In the genomic region with DNA sequence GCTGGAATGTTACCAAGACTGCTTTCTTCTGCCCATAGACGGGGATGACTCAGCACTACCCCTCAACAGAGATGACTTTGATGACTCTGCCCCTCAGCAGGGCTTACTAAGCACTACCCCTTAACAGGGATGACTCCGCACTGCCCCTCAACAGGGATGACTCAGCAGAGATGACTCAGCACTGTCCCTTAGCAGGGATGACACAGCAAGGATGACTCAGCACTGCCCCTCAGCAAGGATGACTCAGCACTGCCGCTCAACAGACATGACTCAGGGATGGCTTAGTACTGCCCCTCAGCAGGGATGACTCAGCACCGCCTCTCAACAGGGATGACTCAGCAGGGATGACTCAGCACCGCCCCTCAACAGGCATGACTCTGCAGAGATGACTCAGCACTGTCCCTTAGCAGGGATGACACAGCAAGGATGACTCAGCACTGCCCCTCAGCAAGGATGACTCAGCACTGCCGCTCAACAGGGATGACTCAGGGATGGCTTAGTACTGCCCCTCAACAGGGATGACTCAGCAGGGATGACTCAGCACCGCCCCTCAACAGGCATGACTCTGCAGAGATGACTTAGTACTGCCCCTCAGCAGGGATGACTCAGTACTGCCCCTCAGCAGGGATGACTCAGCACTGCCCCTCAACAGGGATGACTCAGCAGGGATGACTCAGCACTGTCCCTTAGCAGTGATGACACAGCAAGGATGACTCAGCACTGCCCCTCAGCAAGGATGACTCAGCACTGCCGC, we compare ENCODE assay signal across 8 cellular contexts. TPM values are rescaled to one million over a fixed set of nuclear protein-coding genes. Genes with fewer than 3 reads are reported as not detected.
DNase-seq lines count a peak whose midpoint lies in the region; ATAC-seq, FAIRE-seq and TF ChIP-seq lines count a peak whose summit lies in the region.
"Not testable (repeated sequence)": the region's sequence is repeated elsewhere in the genome, so short reads cannot be mapped to it uniquely, and the experiment has no call there.

No MANE protein-coding gene starts in this region.

- H3K4me2 ChIP-seq in osteoblast (ENCODE audit: insufficient read depth, low read length): not testable (repeated sequence)

- POLR2A ChIA-PET in CD4-positive, alpha-beta T cell (lab: Charles Lee); activated CD8-positive, alpha-beta T cell treated with anti-CD3 and anti-CD28 coated beads, Interleukin-2, amount 10 ng/mL, durations not matched to agents 7 days and 5 days (lab: Charles Lee): not testable (repeated sequence)

- H3K9me3 Mint-ChIP-seq in CD4-positive, alpha-beta T cell; activated CD8-positive, alpha-beta T cell treated with anti-CD3 and anti-CD28 coated beads, Interleukin-2, amount 10 ng/mL, durations not matched to agents 7 days and 5 days (ENCODE audit: insufficient read depth); stimulated activated effector memory CD8-positive, alpha-beta T cell treated with anti-CD3 and anti-CD28 coated beads, Interleukin-12 subunit alpha, Interleukin-12 subunit beta, amount 100 ng/mL, for 72 hours: not testable (repeated sequence)

- not testable (repeated sequence) for FAIRE-seq in RCC 7860 (lab: Jason Lieb, UNC)

- not testable (repeated sequence) for H3K4me3 ChIP-seq in cardiac muscle cell; osteoblast (ENCODE audit: insufficient read depth, low read length)

- not testable (repeated sequence) for H3K27me3 ChIP-seq in CD4-positive, alpha-beta T cell (ENCODE audit: control insufficient read depth, insufficient read depth, low read length); cardiac muscle cell; osteoblast (ENCODE audit: insufficient read depth, low read length)

- H3K27ac Mint-ChIP-seq in CD4-positive, alpha-beta T cell: peak overlapping the region; percentile 81
- H3K27ac Mint-ChIP-seq in activated CD8-positive, alpha-beta T cell treated with anti-CD3 and anti-CD28 coated beads, Interleukin-2, amount 10 ng/mL, durations not matched to agents 7 days and 5 days: peak overlapping the region; percentile 82
- peak overlapping the region; percentile 97 for H3K27ac Mint-ChIP-seq in stimulated activated effector memory CD8-positive, alpha-beta T cell treated with anti-CD3 and anti-CD28 coated beads, Interleukin-12 subunit alpha, Interleukin-12 subunit beta, amount 100 ng/mL, for 72 hours

- H3K9me3 ChIP-seq in CD4-positive, alpha-beta T cell (ENCODE audit: control insufficient read depth, low read length); cardiac muscle cell (ENCODE audit: low read depth): not testable (repeated sequence)
- H3K9me3 ChIP-seq in osteoblast (ENCODE audit: low read depth, low read length): peaks cover 16% of the 10 kb centered on the region

- not testable (repeated sequence) for TF ChIP-seq CTCF in CD4-positive, alpha-beta T cell (IDR thresholded peaks at IDR 0.05); cardiac muscle cell (IDR thresholded peaks at IDR 0.05; ENCODE audit: low read depth, low read length); osteoblast (IDR thresholded peaks at IDR 0.05; ENCODE audit: extremely low read depth, low read depth, low read length)

- H3K4me1 Mint-ChIP-seq in CD4-positive, alpha-beta T cell (ENCODE audit: low read depth); activated CD8-positive, alpha-beta T cell treated with anti-CD3 and anti-CD28 coated beads, Interleukin-2, amount 10 ng/mL, durations not matched to agents 7 days and 5 days (ENCODE audit: low read depth): not testable (repeated sequence)
- peaks cover 24% of the 10 kb centered on the region for H3K4me1 Mint-ChIP-seq in stimulated activated effector memory CD8-positive, alpha-beta T cell treated with anti-CD3 and anti-CD28 coated beads, Interleukin-12 subunit alpha, Interleukin-12 subunit beta, amount 100 ng/mL, for 72 hours

- in situ Hi-C loops in KBM-7 (cut with MboI; ENCODE audit: low pct_unique_long_range_greater_than_20kb, low sequenced_read_pairs): not testable (repeated sequence)

- H3K79me2 ChIP-seq in osteoblast (ENCODE audit: insufficient read depth, low read length): not testable (repeated sequence)

- H2AFZ ChIP-seq in osteoblast (ENCODE audit: low read length): not testable (repeated sequence)

- CTCF ChIA-PET in CD4-positive, alpha-beta T cell (lab: Charles Lee); activated CD8-positive, alpha-beta T cell treated with anti-CD3 and anti-CD28 coated beads, Interleukin-2, amount 10 ng/mL, durations not matched to agents 7 days and 5 days (lab: Charles Lee): not testable (repeated sequence)

- peak in 5 of 10 experiments; percentile 18 to 33 (median 27) for DNase-seq in CD4-positive, alpha-beta T cell
- DNase-seq in KBM-7 (peak; percentile 76), RCC 7860 (ENCODE audit: low spot score) (peak; percentile 57), brain pericyte (ENCODE audit: low read depth, low spot score) (peak; percentile 55), cardiac muscle cell (ENCODE audit: low read depth in 1 of 2, low spot score in 1 of 2) (peak in 1 of 2 donors; percentile 70)
- peak; percentile 56 for DNase-seq in activated CD8-positive, alpha-beta T cell treated with anti-CD3 and anti-CD28 coated beads, Interleukin-2, amount 10 ng/mL, durations not matched to agents 7 days and 5 days
- DNase-seq in osteoblast (ENCODE audit: insufficient read length, low spot score, missing footprints): not testable (repeated sequence)
- peak in 1 of 2 donors; percentile 43 for DNase-seq in stimulated activated effector memory CD8-positive, alpha-beta T cell treated with anti-CD3 and anti-CD28 coated beads, Interleukin-12 subunit alpha, Interleukin-12 subunit beta, amount 100 ng/mL, for 72 hours (ENCODE audit: low spot score in 2 of 2)

- peaks cover 19% of the 10 kb centered on the region for H4K20me1 ChIP-seq in osteoblast (ENCODE audit: insufficient read depth, low read length)

- peaks cover 64% of the 10 kb centered on the region for H3K36me3 Mint-ChIP-seq in CD4-positive, alpha-beta T cell (ENCODE audit: low read depth)
- H3K36me3 Mint-ChIP-seq in activated CD8-positive, alpha-beta T cell treated with anti-CD3 and anti-CD28 coated beads, Interleukin-2, amount 10 ng/mL, durations not matched to agents 7 days and 5 days (ENCODE audit: low read depth): peaks cover 74% of the 10 kb centered on the region
- peaks cover 81% of the 10 kb centered on the region for H3K36me3 Mint-ChIP-seq in stimulated activated effector memory CD8-positive, alpha-beta T cell treated with anti-CD3 and anti-CD28 coated beads, Interleukin-12 subunit alpha, Interleukin-12 subunit beta, amount 100 ng/mL, for 72 hours

- not testable (repeated sequence) for H3K27ac ChIP-seq in CD4-positive, alpha-beta T cell (ENCODE audit: low read depth, low read length)
- H3K27ac ChIP-seq in cardiac muscle cell (peak overlapping the region; percentile 39), osteoblast (ENCODE audit: low read depth, low read length) (peak overlapping the region; percentile 44)

- H3K4me1 ChIP-seq in cardiac muscle cell (ENCODE audit: low read depth); osteoblast (ENCODE audit: insufficient read depth, low read length): not testable (repeated sequence)

- H3K4me3 Mint-ChIP-seq in CD4-positive, alpha-beta T cell: peak overlapping the region; percentile 42
- peak overlapping the region; percentile 25 for H3K4me3 Mint-ChIP-seq in activated CD8-positive, alpha-beta T cell treated with anti-CD3 and anti-CD28 coated beads, Interleukin-2, amount 10 ng/mL, durations not matched to agents 7 days and 5 days
- not testable (repeated sequence) for H3K4me3 Mint-ChIP-seq in stimulated activated effector memory CD8-positive, alpha-beta T cell treated with anti-CD3 and anti-CD28 coated beads, Interleukin-12 subunit alpha, Interleukin-12 subunit beta, amount 100 ng/mL, for 72 hours

- not testable (repeated sequence) for ATAC-seq in CD4-positive, alpha-beta T cell (ENCODE audit: poor library complexity); activated CD8-positive, alpha-beta T cell treated with anti-CD3 and anti-CD28 coated beads, Interleukin-2, amount 10 ng/mL, durations not matched to agents 7 days and 5 days
- ATAC-seq in stimulated activated effector memory CD8-positive, alpha-beta T cell treated with anti-CD3 and anti-CD28 coated beads, Interleukin-12 subunit alpha, Interleukin-12 subunit beta, amount 100 ng/mL, for 72 hours: peak; percentile 81

- intact Hi-C loops in CD4-positive, alpha-beta T cell (cut with DNase I, micrococcal nuclease): not testable (repeated sequence)

- peaks cover 11% of the 10 kb centered on the region for H3K36me3 ChIP-seq in cardiac muscle cell
- peaks cover 30% of the 10 kb centered on the region for H3K36me3 ChIP-seq in osteoblast (ENCODE audit: insufficient read depth, low read length)

- not testable (repeated sequence) for H3K27me3 Mint-ChIP-seq in CD4-positive, alpha-beta T cell; activated CD8-positive, alpha-beta T cell treated with anti-CD3 and anti-CD28 coated beads, Interleukin-2, amount 10 ng/mL, durations not matched to agents 7 days and 5 days (ENCODE audit: low read depth)

RNA-seq across cellular contexts. Expression of a gene that starts 24.4 kb away (rescaled TPM):
- 1 to 10 TPM; 2.6 to 2.8 TPM for total RNA-seq in CD4-positive, alpha-beta T cell
- under 1 TPM in 1 of 2 experiments, not detected in 1; 0.18 TPM for total RNA-seq in activated CD8-positive, alpha-beta T cell treated with anti-CD3 and anti-CD28 coated beads, Interleukin-2, amount 10 ng/mL, durations not matched to agents 7 days and 5 days
- total RNA-seq in cardiac muscle cell (4.3 and 5.9 TPM in 2 replicates), osteoblast (0.29 and 1.1 TPM in 2 replicates)
- 5.1 and 7.0 TPM in 2 replicates for polyA plus RNA-seq in cardiac muscle cell

RNA-seq across cellular contexts. Expression of a gene that starts 46.3 kb away (rescaled TPM):
- total RNA-seq in CD4-positive, alpha-beta T cell: 10 to 100 TPM; 30.7 to 36.3 TPM
- total RNA-seq in activated CD8-positive, alpha-beta T cell treated with anti-CD3 and anti-CD28 coated beads, Interleukin-2, amount 10 ng/mL, durations not matched to agents 7 days and 5 days: 10 to 100 TPM; 19.8 to 25.7 TPM
- total RNA-seq in cardiac muscle cell: 92.0 and 165 TPM in 2 replicates
- 56.3 and 67.8 TPM in 2 replicates for polyA plus RNA-seq in cardiac muscle cell
- total RNA-seq in osteoblast: 48.6 and 48.9 TPM in 2 replicates
